Comparison of ENCODE assay signal across 8 cellular contexts in genomic region chr7:148987751-148988512, GRCh38. TPM values are rescaled to one million over a fixed set of nuclear protein-coding genes. Genes with fewer than 3 reads are reported as not detected.
DNase-seq lines count a peak whose midpoint lies in the region; TF ChIP-seq lines count a peak whose summit lies in the region.

No MANE protein-coding gene starts in this region.

- no peaks in the 10 kb centered on the region for H3K9me3 ChIP-seq in suprapubic skin

- H3K4me1 ChIP-seq in suprapubic skin, result peaks cover 29% of the 10 kb centered on the region

- H3K27ac Mint-ChIP-seq in activated naive CD4-positive, alpha-beta T cell treated with anti-CD3 and anti-CD28 coated beads, Interleukin-2, amount 10 ng/mL, durations not matched to agents 7 days and 5 days, result peak overlapping the region; percentile 90

- peak overlapping the region; percentile 94 for H3K4me3 Mint-ChIP-seq in activated naive CD4-positive, alpha-beta T cell treated with anti-CD3 and anti-CD28 coated beads, Interleukin-2, amount 10 ng/mL, durations not matched to agents 7 days and 5 days

- peak overlapping the region; percentile 67 for H3K4me3 ChIP-seq in suprapubic skin

- peaks cover 52% of the 10 kb centered on the region for H3K4me1 Mint-ChIP-seq in activated naive CD4-positive, alpha-beta T cell treated with anti-CD3 and anti-CD28 coated beads, Interleukin-2, amount 10 ng/mL, durations not matched to agents 7 days and 5 days

- TF ChIP-seq EP300 in suprapubic skin (IDR thresholded peaks at IDR 0.05), result no peak

- no peak for TF ChIP-seq POLR2A in suprapubic skin (IDR thresholded peaks at IDR 0.05)

- CTCF ChIA-PET in activated naive CD4-positive, alpha-beta T cell treated with anti-CD3 and anti-CD28 coated beads, Interleukin-2, amount 10 ng/mL, durations not matched to agents 7 days and 5 days (lab: Charles Lee), result interaction anchor here (1.0 to 1.7 kb wide), 4 partner anchors 17 to 78 kb away, joined by 4 to 16 read pairs (median 4); no protein-coding TSS in a partner anchor

- H3K27me3 ChIP-seq in suprapubic skin, result no peaks in the 10 kb centered on the region

- WGBS in suprapubic skin, result 5% methylated on average over 9 of the region's 9 CpGs

- TF ChIP-seq CTCF in suprapubic skin (IDR thresholded peaks at IDR 0.05), result no peak

- H3K36me3 ChIP-seq in suprapubic skin, result no peaks in the 10 kb centered on the region

- DNase-seq in activated naive CD4-positive, alpha-beta T cell treated with anti-CD3 and anti-CD28 coated beads, Interleukin-2, amount 10 ng/mL, durations not matched to agents 7 days and 5 days, result no peak
- no peak for DNase-seq in activated naive CD4-positive, alpha-beta T cell treated with Interleukin-2 at 50 U/mL for 16 hours
- DNase-seq in NCI-H146 (lab: John Stamatoyannopoulos, UW) (peak; percentile 57), T47D (ENCODE audit: low read depth in 1 of 2, low spot score in 1 of 2) (peak; percentile 20 to 22), left kidney (ENCODE audit: low read depth, low spot score) (peak; percentile 65), suprapubic skin (ENCODE audit: low spot score in 2 of 2) (no peak), SIG-M5 treated with dmso at 0.1 percent for 504 hours (lab: John Stamatoyannopoulos, UW; ENCODE audit: unreplicated experiment) (no peak)
- no peak for DNase-seq in stimulated activated naive CD4-positive, alpha-beta T cell treated with Interleukin-2 at 50 U/mL for 16 hours (lab: John Stamatoyannopoulos, UW)

- peaks cover 1% of the 10 kb centered on the region for H3K36me3 Mint-ChIP-seq in activated naive CD4-positive, alpha-beta T cell treated with anti-CD3 and anti-CD28 coated beads, Interleukin-2, amount 10 ng/mL, durations not matched to agents 7 days and 5 days

- in situ Hi-C loops in T47D (cut with HindIII; ENCODE audit: low pct_unique_long_range_greater_than_20kb, low sequenced_read_pairs), result no loop called here

- H3K27me3 Mint-ChIP-seq in activated naive CD4-positive, alpha-beta T cell treated with anti-CD3 and anti-CD28 coated beads, Interleukin-2, amount 10 ng/mL, durations not matched to agents 7 days and 5 days, result peaks cover 44% of the 10 kb centered on the region

- peak overlapping the region; percentile 80 for H3K27ac ChIP-seq in suprapubic skin

- no peaks in the 10 kb centered on the region for H3K9me3 Mint-ChIP-seq in activated naive CD4-positive, alpha-beta T cell treated with anti-CD3 and anti-CD28 coated beads, Interleukin-2, amount 10 ng/mL, durations not matched to agents 7 days and 5 days

RNA-seq across cellular contexts. Expression of gene PDIA4, which starts 40.4 kb away (rescaled TPM):
- total RNA-seq in suprapubic skin, result 10 to 100 TPM; 48.6 to 61.8 (median 57.4) TPM

Comparison
In these comparisons a context has a peak if more than half of its experiments do, and no peak if none do; other contexts are left out.
1. DNase-seq: peak in NCI-H146 (single experiment), T47D (2 of 2) and left kidney (single experiment); none in activated naive CD4-positive, alpha-beta T cell treated with anti-CD3 and anti-CD28 coated beads, Interleukin-2, amount 10 ng/mL, durations not matched to agents 7 days and 5 days (single experiment), activated naive CD4-positive, alpha-beta T cell treated with Interleukin-2 at 50 U/mL for 16 hours (single experiment), suprapubic skin (0 of 2), SIG-M5 treated with dmso at 0.1 percent for 504 hours (single experiment) and stimulated activated naive CD4-positive, alpha-beta T cell treated with Interleukin-2 at 50 U/mL for 16 hours (single experiment).